Comparison of ENCODE assay signal across 15 cellular contexts in genomic region chr3:98445949-98446406, GRCh38. TPM values are rescaled to one million over a fixed set of nuclear protein-coding genes. Genes with fewer than 3 reads are reported as not detected.
A peak's percentile ranks its signal among the peaks of the same experiment; 100 is the strongest.
DNase-seq lines count a peak whose midpoint lies in the region; ATAC-seq and TF ChIP-seq lines count a peak whose summit lies in the region.
"Had no signal": no experiment of that assay in that cellular context is flagged by ENCODE, and none has a peak within 500 bp of the region (broad histone marks: within the 10 kb centered on the region; RNA-seq: fewer than 3 reads in every experiment).

No MANE protein-coding gene starts in this region.

- intact Hi-C loops in left ventricle myocardium superior (cut with micrococcal nuclease) (no loop called here), natural killer cell (cut with micrococcal nuclease) (no loop called here)

- H3K4me1 Mint-ChIP-seq in activated T-helper 17 cell treated with anti-CD3 and anti-CD28 coated beads, Interleukin-2, amount 50 U/mL, for 72 hours = peaks cover 5% of the 10 kb centered on the region
- H3K4me1 Mint-ChIP-seq in natural killer cell = no peaks in the 10 kb centered on the region
- H3K4me1 Mint-ChIP-seq: B cell, nephron had no signal

- DNase-seq in NCI-H1105 treated with DMSO at 0.1 percent for 48 hours (lab: John Stamatoyannopoulos, UW) = no peak
- DNase-seq in DMS114 treated with DMSO at 0.1 percent for 48 hours (lab: John Stamatoyannopoulos, UW; ENCODE audit: unreplicated experiment) = no peak
- no peak for DNase-seq in left ventricle myocardium superior
- no peak for DNase-seq in natural killer cell
- DNase-seq: activated naive CD8-positive, alpha-beta T cell treated with anti-CD3 and anti-CD28 coated beads, Interleukin-2, amount 50 U/mL, for 24 hours; effector memory CD8-positive, alpha-beta T cell; NCI-H2081 treated with DMSO at 0.1 percent for 48 hours; stomach had no signal

- no peaks in the 10 kb centered on the region for H3K36me3 Mint-ChIP-seq in activated T-helper 17 cell treated with anti-CD3 and anti-CD28 coated beads, Interleukin-2, amount 50 U/mL, for 72 hours (ENCODE audit: low read depth)
- no peaks in the 10 kb centered on the region for H3K36me3 Mint-ChIP-seq in natural killer cell

- H3K4me3 Mint-ChIP-seq in activated T-helper 17 cell treated with anti-CD3 and anti-CD28 coated beads, Interleukin-2, amount 50 U/mL, for 72 hours = no peak overlapping the region
- no peak overlapping the region for H3K4me3 Mint-ChIP-seq in natural killer cell
- H3K4me3 Mint-ChIP-seq: activated naive CD8-positive, alpha-beta T cell treated with anti-CD3 and anti-CD28 coated beads, Interleukin-2, amount 50 U/mL, for 24 hours; B cell; effector memory CD8-positive, alpha-beta T cell; nephron had no signal

- ATAC-seq in GM18499 (IDR thresholded peaks at IDR 0.05; ENCODE audit: insufficient read depth, unreplicated experiment) (peak; percentile 80), GM21360 (IDR thresholded peaks at IDR 0.05; ENCODE audit: unreplicated experiment) (peak; percentile 94), HG02981 (IDR thresholded peaks at IDR 0.05; ENCODE audit: unreplicated experiment) (peak; percentile 79), left ventricle myocardium superior (no peak), natural killer cell (no peak)
- peak; percentile 38 for ATAC-seq in activated T-helper 17 cell treated with anti-CD3 and anti-CD28 coated beads, Interleukin-2, amount 50 U/mL, for 72 hours (replicated peaks)
- ATAC-seq: activated naive CD8-positive, alpha-beta T cell treated with anti-CD3 and anti-CD28 coated beads, Interleukin-2, amount 50 U/mL, for 24 hours; effector memory CD8-positive, alpha-beta T cell had no signal

- H3K27me3 Mint-ChIP-seq in activated T-helper 17 cell treated with anti-CD3 and anti-CD28 coated beads, Interleukin-2, amount 50 U/mL, for 72 hours = peaks cover 4% of the 10 kb centered on the region
- H3K27me3 Mint-ChIP-seq in natural killer cell (ENCODE audit: low read depth in 2 of 2) = peaks cover 11 to 27% of the 10 kb centered on the region in 2 donors
- H3K27me3 Mint-ChIP-seq: B cell had no signal

- TF ChIP-seq CTCF in natural killer cell (IDR thresholded peaks at IDR 0.05) = no peak

- H3K9me3 Mint-ChIP-seq in activated T-helper 17 cell treated with anti-CD3 and anti-CD28 coated beads, Interleukin-2, amount 50 U/mL, for 72 hours = no peaks in the 10 kb centered on the region
- H3K9me3 Mint-ChIP-seq in natural killer cell = peaks cover 0 to 4% of the 10 kb centered on the region in 2 donors
- H3K9me3 Mint-ChIP-seq: effector memory CD8-positive, alpha-beta T cell; nephron had no signal

- no peak overlapping the region for H3K27ac Mint-ChIP-seq in activated T-helper 17 cell treated with anti-CD3 and anti-CD28 coated beads, Interleukin-2, amount 50 U/mL, for 72 hours
- H3K27ac Mint-ChIP-seq in natural killer cell = no peak overlapping the region
- H3K27ac Mint-ChIP-seq: activated naive CD8-positive, alpha-beta T cell treated with anti-CD3 and anti-CD28 coated beads, Interleukin-2, amount 50 U/mL, for 24 hours; B cell; effector memory CD8-positive, alpha-beta T cell; nephron had no signal

RNA-seq across cellular contexts. Expression of gene OR5K1, which starts 17.0 kb away (rescaled TPM):
- total RNA-seq in activated T-helper 17 cell treated with anti-CD3 and anti-CD28 coated beads, Interleukin-2, amount 50 U/mL, for 72 hours = under 1 TPM in 1 of 2 donors, not detected in 1; 0.24 TPM
- total RNA-seq in left ventricle myocardium superior = not detected
- not detected for total RNA-seq in natural killer cell
- total RNA-seq: B cell, RPMI7951, stomach had no signal

RNA-seq across cellular contexts. Expression of gene OR5K2, which starts 51.5 kb away (rescaled TPM):
- not detected for total RNA-seq in activated T-helper 17 cell treated with anti-CD3 and anti-CD28 coated beads, Interleukin-2, amount 50 U/mL, for 72 hours
- not detected for total RNA-seq in left ventricle myocardium superior
- total RNA-seq in natural killer cell = not detected
- total RNA-seq: B cell, RPMI7951, stomach had no signal

RNA-seq across cellular contexts. Expression of gene OR5K3, which starts 55.5 kb away (rescaled TPM):
- not detected for total RNA-seq in activated T-helper 17 cell treated with anti-CD3 and anti-CD28 coated beads, Interleukin-2, amount 50 U/mL, for 72 hours
- total RNA-seq in left ventricle myocardium superior (not detected), natural killer cell (not detected)
- total RNA-seq: B cell, RPMI7951, stomach had no signal

Comparison
In these comparisons a context has a peak if more than half of its experiments do, and no peak if none do; other contexts are left out.
1. ATAC-seq: peak in GM18499 (single experiment), GM21360 (single experiment), HG02981 (single experiment) and activated T-helper 17 cell treated with anti-CD3 and anti-CD28 coated beads, Interleukin-2, amount 50 U/mL, for 72 hours (single experiment); none in left ventricle myocardium superior (single experiment) and natural killer cell (0 of 3).